ENCODE assay signal across 3 cellular contexts in genomic region chr2:225891013-225891412, GRCh38.
TF ChIP-seq lines count a peak whose summit lies in the region.

No MANE protein-coding gene starts in this region.

TF ChIP-seq in GM23338, 12 proteins besides CTCF, POLR2A, EP300 and RAD21 (continues in another document):
- TF ChIP-seq REST (IDR thresholded peaks at IDR 0.05; ENCODE audit: unreplicated experiment) (no peak), ZNF114 (CRISPR knock-in tag; IDR thresholded peaks at IDR 0.05) (no peak), NANOG (IDR thresholded peaks at IDR 0.05; ENCODE audit: borderline replicate concordance) (no peak), POLR2AphosphoS5 (IDR thresholded peaks at IDR 0.05; ENCODE audit: low read depth) (no peak), ETS1 (IDR thresholded peaks at IDR 0.05) (no peak), ZNF331 (CRISPR knock-in tag; IDR thresholded peaks at IDR 0.05; ENCODE audit: low read depth) (no peak), CREB1 (CRISPR knock-in tag; IDR thresholded peaks at IDR 0.05; ENCODE audit: low read depth) (no peak)

TF ChIP-seq in H1, 55 proteins besides CTCF, POLR2A, EP300 and RAD21:
- TF ChIP-seq CTBP2 (IDR thresholded peaks at IDR 0.05; ENCODE audit: borderline replicate concordance, insufficient read depth, insufficient read length, low read length) = no peak
- TF ChIP-seq GABPA (IDR thresholded peaks at IDR 0.05; ENCODE audit: borderline replicate concordance, insufficient read depth, low read length) = no peak
- no peak for TF ChIP-seq KDM5A (IDR thresholded peaks at IDR 0.05; ENCODE audit: low read length)
- no peak for TF ChIP-seq USF2 (IDR thresholded peaks at IDR 0.05; ENCODE audit: low read length)

TF ChIP-seq in GM12891, 5 proteins besides CTCF, POLR2A, EP300 and RAD21:
- TF ChIP-seq TAF1 (IDR thresholded peaks at IDR 0.05; ENCODE audit: low read depth, low read length) (no peak), PAX5 (IDR thresholded peaks at IDR 0.05; ENCODE audit: insufficient read depth, low read length, severe bottlenecking) (no peak), POLR2AphosphoS5 (IDR thresholded peaks at IDR 0.05; ENCODE audit: low read depth, low read length) (no peak), POU2F2 (IDR thresholded peaks at IDR 0.05; ENCODE audit: low read depth, low read length) (no peak), SPI1 (IDR thresholded peaks at IDR 0.05; ENCODE audit: low read depth, low read length) (no peak)
